ENCODE assay signal across 1 cellular context in the genomic region with DNA sequence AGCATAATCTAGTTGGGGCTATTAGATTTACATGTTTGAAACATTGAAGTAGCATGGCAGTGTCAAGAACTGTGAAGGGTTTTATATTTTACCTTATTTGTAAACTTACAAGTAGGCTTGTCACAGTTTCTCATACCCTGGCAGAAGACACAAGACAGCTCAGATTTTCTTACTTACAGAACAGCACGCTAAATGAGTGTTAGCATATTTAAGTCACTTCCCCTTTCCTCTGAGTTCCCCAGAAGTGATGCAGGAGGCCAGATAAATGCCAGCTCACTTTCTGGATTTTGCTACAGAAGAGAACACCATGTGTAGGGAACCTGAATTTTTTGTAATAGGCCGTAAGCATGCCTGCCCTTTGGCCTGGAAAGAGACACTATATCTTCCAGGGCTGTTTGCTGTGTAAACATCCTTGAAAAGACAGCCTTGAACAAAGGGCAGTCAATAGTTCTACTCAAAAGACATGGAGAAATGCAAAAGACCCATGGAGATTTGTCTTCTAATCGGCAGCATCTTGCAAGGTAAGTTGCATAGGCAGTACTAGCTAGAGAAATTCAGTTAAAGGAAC.
TF ChIP-seq lines count a peak whose summit lies in the region.

No MANE protein-coding gene starts in this region.

TF ChIP-seq in GM12878, 131 proteins besides CTCF, POLR2A, EP300 and RAD21:
- TF ChIP-seq, protein P1, sequence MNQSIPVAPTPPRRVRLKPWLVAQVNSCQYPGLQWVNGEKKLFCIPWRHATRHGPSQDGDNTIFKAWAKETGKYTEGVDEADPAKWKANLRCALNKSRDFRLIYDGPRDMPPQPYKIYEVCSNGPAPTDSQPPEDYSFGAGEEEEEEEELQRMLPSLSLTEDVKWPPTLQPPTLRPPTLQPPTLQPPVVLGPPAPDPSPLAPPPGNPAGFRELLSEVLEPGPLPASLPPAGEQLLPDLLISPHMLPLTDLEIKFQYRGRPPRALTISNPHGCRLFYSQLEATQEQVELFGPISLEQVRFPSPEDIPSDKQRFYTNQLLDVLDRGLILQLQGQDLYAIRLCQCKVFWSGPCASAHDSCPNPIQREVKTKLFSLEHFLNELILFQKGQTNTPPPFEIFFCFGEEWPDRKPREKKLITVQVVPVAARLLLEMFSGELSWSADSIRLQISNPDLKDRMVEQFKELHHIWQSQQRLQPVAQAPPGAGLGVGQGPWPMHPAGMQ (IDR thresholded peaks at IDR 0.05; ENCODE audit: borderline replicate concordance): no peak
- peak; percentile 61; the same call in 1 of the 2 replicates for TF ChIP-seq SPI1 (IDR thresholded peaks at IDR 0.05; ENCODE audit: borderline replicate concordance, insufficient read depth, low read depth, low read length)
